8 cellular contexts compared by ENCODE assay signal in genomic region chr6:169868458-169868857, GRCh38.
DNase-seq lines count a peak whose midpoint lies in the region; ATAC-seq and TF ChIP-seq lines count a peak whose summit lies in the region.

No MANE protein-coding gene starts in this region.

- H3K4me3 ChIP-seq in WERI-Rb-1 (ENCODE audit: low read depth, low read length): no peak overlapping the region

- no peaks in the 10 kb centered on the region for H3K36me3 ChIP-seq in WERI-Rb-1

- peak; percentile 3 to 29 for DNase-seq in activated CD8-positive, alpha-beta memory T cell treated with anti-CD3 and anti-CD28 coated beads for 1 hour (ENCODE audit: extremely low read depth in 1 of 2, low read depth in 1 of 2)
- DNase-seq in islet precursor cell: peak; percentile 36
- DNase-seq in stimulated activated CD8-positive, alpha-beta memory T cell treated with anti-CD3 and anti-CD28 coated beads, Interleukin-7, amount 100 ng/mL, for 48 hours (ENCODE audit: extremely low read depth in 1 of 2, low read depth in 1 of 2): peak; percentile 30 to 36
- DNase-seq in GM19238 (ENCODE audit: insufficient read length, low spot score): no peak
- no peak for DNase-seq in WERI-Rb-1
- no peak for DNase-seq in 8988T
- DNase-seq in cerebellar nuclear complex (lab: John Stamatoyannopoulos, UW): no peak

- ATAC-seq in HG02642 (IDR thresholded peaks at IDR 0.05; ENCODE audit: poor library complexity, unreplicated experiment): peak; percentile 60

- TF ChIP-seq CTCF in WERI-Rb-1 (IDR thresholded peaks at IDR 0.05; ENCODE audit: low read depth, low read length): no peak

- H3K9me3 ChIP-seq in WERI-Rb-1 (ENCODE audit: severe bottlenecking): no peaks in the 10 kb centered on the region

- H3K27me3 ChIP-seq in WERI-Rb-1 (ENCODE audit: insufficient read depth, low read depth, severe bottlenecking): peaks cover 5% of the 10 kb centered on the region

- H3K27ac ChIP-seq in WERI-Rb-1: no peak overlapping the region

Comparison
In these comparisons a context has a peak if more than half of its experiments do, and no peak if none do; other contexts are left out.
1. DNase-seq: peak in activated CD8-positive, alpha-beta memory T cell treated with anti-CD3 and anti-CD28 coated beads for 1 hour (2 of 2), islet precursor cell (single experiment) and stimulated activated CD8-positive, alpha-beta memory T cell treated with anti-CD3 and anti-CD28 coated beads, Interleukin-7, amount 100 ng/mL, for 48 hours (2 of 2); none in GM19238 (single experiment), WERI-Rb-1 (single experiment), 8988T (single experiment) and cerebellar nuclear complex (0 of 2).